36 cellular contexts compared by ENCODE assay signal in the genomic region with DNA sequence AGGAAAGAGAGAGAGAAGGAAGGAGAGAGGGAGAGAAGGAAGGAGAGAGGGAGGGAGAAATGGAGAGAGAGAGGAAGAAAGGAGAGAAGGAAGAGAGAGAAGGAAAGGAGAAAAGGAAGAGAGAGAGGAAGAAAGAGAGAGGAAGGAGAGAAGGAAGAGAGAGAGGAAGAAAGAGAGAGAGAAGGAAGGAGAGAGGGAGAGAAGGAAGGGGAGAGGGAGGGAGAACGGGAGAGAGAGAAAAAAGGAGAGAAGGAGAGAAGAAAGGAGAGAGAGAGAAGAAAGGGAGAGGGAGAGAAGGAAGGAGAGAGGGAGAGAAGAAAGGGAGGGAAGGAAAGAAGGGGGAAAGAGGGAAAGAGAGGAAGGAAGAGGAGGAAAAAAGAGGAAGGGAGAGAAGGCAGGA.
"Had no signal": no experiment of that assay in that cellular context is flagged by ENCODE, and none has a peak within 500 bp of the region (broad histone marks: within the 10 kb centered on the region; RNA-seq: fewer than 3 reads in every experiment).

No MANE protein-coding gene starts in this region.

- H3K9me3 ChIP-seq: adrenal gland, ascending aorta, body of pancreas had no signal

- H3K4me3 Mint-ChIP-seq: activated naive CD4-positive, alpha-beta T cell treated with anti-CD3 and anti-CD28 coated beads for 36 hours; activated naive CD4-positive, alpha-beta T cell treated with anti-CD3 and anti-CD28 coated beads, Interleukin-2, amount 10 ng/mL, durations not matched to agents 7 days and 5 days; activated naive CD4-positive, alpha-beta T cell treated with anti-CD3 and anti-CD28 coated beads, Interleukin-2, amount 50 U/mL, for 24 hours; activated naive CD8-positive, alpha-beta T cell; activated naive CD8-positive, alpha-beta T cell treated with anti-CD3 and anti-CD28 coated beads for 36 hours; activated naive CD8-positive, alpha-beta T cell treated with anti-CD3 and anti-CD28 coated beads, Interleukin-2, amount 10 ng/mL, durations not matched to agents 7 days and 5 days; activated naive CD8-positive, alpha-beta T cell treated with anti-CD3 and anti-CD28 coated beads, Interleukin-2, amount 50 U/mL, for 24 hours; activated T-cell treated with anti-CD3 and anti-CD28 coated beads, Interleukin-2, amount 50 U/mL, for 4 hours; activated T-cell treated with anti-CD3 and anti-CD28 coated beads, Interleukin-2, amount 50 U/mL, for 72 hours; activated T-helper 1 cell treated with anti-CD3 and anti-CD28 coated beads, Interleukin-12 subunit alpha, Interleukin-12 subunit beta, Interleukin-2, Interleukin-4 antibody, amounts not matched to agents 30 ng/mL and 10 ng/mL and 1 ng/mL, durations not matched to agents 14 hours and 24 hours and 36 hours; activated T-helper 17 cell treated with anti-CD3 and anti-CD28 coated beads, Interleukin-2, amount 50 U/mL, for 72 hours; brain; central memory CD8-positive, alpha-beta T cell had no signal

- H3K27me3 ChIP-seq: adrenal gland, ascending aorta, brain microvascular endothelial cell, breast epithelium had no signal

- H3K36me3 ChIP-seq: adrenal gland, ascending aorta, brain microvascular endothelial cell, breast epithelium, cardiac muscle cell had no signal

- ATAC-seq: activated naive CD4-positive, alpha-beta T cell treated with anti-CD3 and anti-CD28 coated beads, Interleukin-2, amount 50 U/mL, for 72 hours; activated naive CD8-positive, alpha-beta T cell treated with anti-CD3 and anti-CD28 coated beads, Interleukin-2, amount 50 U/mL, for 24 hours; activated T-cell treated with anti-CD3 and anti-CD28 coated beads, Interleukin-2, amount 50 U/mL, for 4 hours; activated T-cell treated with anti-CD3 and anti-CD28 coated beads, Interleukin-2, amount 50 U/mL, for 72 hours; activated T-helper 17 cell treated with anti-CD3 and anti-CD28 coated beads, Interleukin-2, amount 50 U/mL, for 72 hours; body of pancreas had no signal

- H3K36me3 Mint-ChIP-seq: activated naive CD4-positive, alpha-beta T cell treated with anti-CD3 and anti-CD28 coated beads, Interleukin-2, amount 10 ng/mL, durations not matched to agents 7 days and 5 days; activated naive CD4-positive, alpha-beta T cell treated with anti-CD3 and anti-CD28 coated beads, Interleukin-2, amount 50 U/mL, for 24 hours; activated naive CD8-positive, alpha-beta T cell treated with anti-CD3 and anti-CD28 coated beads for 36 hours; activated naive CD8-positive, alpha-beta T cell treated with anti-CD3 and anti-CD28 coated beads, Interleukin-2, amount 10 ng/mL, durations not matched to agents 7 days and 5 days; brain had no signal

- H3K27ac ChIP-seq: adrenal gland, ascending aorta, body of pancreas, brain microvascular endothelial cell, breast epithelium, cardiac muscle cell had no signal

- H3K27me3 Mint-ChIP-seq: activated naive CD4-positive, alpha-beta T cell treated with anti-CD3 and anti-CD28 coated beads, Interleukin-2, amount 10 ng/mL, durations not matched to agents 7 days and 5 days; activated naive CD4-positive, alpha-beta T cell treated with anti-CD3 and anti-CD28 coated beads, Interleukin-2, amount 50 U/mL, for 24 hours; activated naive CD8-positive, alpha-beta T cell treated with anti-CD3 and anti-CD28 coated beads for 36 hours; activated naive CD8-positive, alpha-beta T cell treated with anti-CD3 and anti-CD28 coated beads, Interleukin-2, amount 10 ng/mL, durations not matched to agents 7 days and 5 days; activated T-helper 17 cell treated with anti-CD3 and anti-CD28 coated beads, Interleukin-2, amount 50 U/mL, for 72 hours had no signal

- H3K4me1 ChIP-seq: adrenal gland, ascending aorta, body of pancreas, breast epithelium had no signal

- H3K27ac Mint-ChIP-seq: activated naive CD4-positive, alpha-beta T cell treated with anti-CD3 and anti-CD28 coated beads for 36 hours; activated naive CD4-positive, alpha-beta T cell treated with anti-CD3 and anti-CD28 coated beads, Interleukin-2, amount 10 ng/mL, durations not matched to agents 7 days and 5 days; activated naive CD4-positive, alpha-beta T cell treated with anti-CD3 and anti-CD28 coated beads, Interleukin-2, amount 50 U/mL, for 24 hours; activated naive CD4-positive, alpha-beta T cell treated with anti-CD3 and anti-CD28 coated beads, Interleukin-2, amount 50 U/mL, for 72 hours; activated naive CD8-positive, alpha-beta T cell; activated naive CD8-positive, alpha-beta T cell treated with anti-CD3 and anti-CD28 coated beads for 36 hours; activated naive CD8-positive, alpha-beta T cell treated with anti-CD3 and anti-CD28 coated beads, Interleukin-2, amount 10 ng/mL, durations not matched to agents 7 days and 5 days; activated naive CD8-positive, alpha-beta T cell treated with anti-CD3 and anti-CD28 coated beads, Interleukin-2, amount 50 U/mL, for 24 hours; activated T-cell treated with anti-CD3 and anti-CD28 coated beads, Interleukin-2, amount 50 U/mL, for 72 hours; activated T-helper 1 cell treated with anti-CD3 and anti-CD28 coated beads, Interleukin-12 subunit alpha, Interleukin-12 subunit beta, Interleukin-2, Interleukin-4 antibody, amounts not matched to agents 30 ng/mL and 10 ng/mL and 1 ng/mL, durations not matched to agents 14 hours and 24 hours and 36 hours; activated T-helper 17 cell treated with anti-CD3 and anti-CD28 coated beads, Interleukin-2, amount 50 U/mL, for 72 hours; activated T-helper 2 cell treated with anti-CD3 and anti-CD28 coated beads, Interferon-gamma antibody, Interleukin-2, Interleukin-4, amounts not matched to agents 10 μg/mL and 5 μg/mL and 100 μg/mL, durations not matched to agents 14 hours and 24 hours and 36 hours; brain had no signal

- DNase-seq: activated effector memory CD4-positive, alpha-beta T cell treated with anti-CD3 and anti-CD28 coated beads, Interleukin-2, amount 50 U/mL, for 16 hours; activated effector memory CD4-positive, alpha-beta T cell treated with Interleukin-2 at 50 U/mL for 16 hours; activated gamma-delta T cell; activated gamma-delta T cell treated with Interleukin-2 at 50 U/mL for 16 hours; activated naive CD4-positive, alpha-beta T cell; activated naive CD4-positive, alpha-beta T cell treated with anti-CD3 and anti-CD28 coated beads for 36 hours; activated naive CD4-positive, alpha-beta T cell treated with anti-CD3 and anti-CD28 coated beads, Interleukin-2, amount 10 ng/mL, durations not matched to agents 7 days and 5 days; activated naive CD4-positive, alpha-beta T cell treated with anti-CD3 and anti-CD28 coated beads, Interleukin-2, amount 50 U/mL, for 16 hours; activated naive CD4-positive, alpha-beta T cell treated with Interleukin-2 at 50 U/mL for 16 hours; activated naive CD8-positive, alpha-beta T cell treated with anti-CD3 and anti-CD28 coated beads for 36 hours; activated naive CD8-positive, alpha-beta T cell treated with anti-CD3 and anti-CD28 coated beads, Interleukin-2, amount 10 ng/mL, durations not matched to agents 7 days and 5 days; activated naive CD8-positive, alpha-beta T cell treated with anti-CD3 and anti-CD28 coated beads, Interleukin-2, amount 50 U/mL, for 24 hours; activated T-cell treated with anti-CD3 and anti-CD28 coated beads, Interleukin-2, amount 50 U/mL, for 4 hours; activated T-cell treated with anti-CD3 and anti-CD28 coated beads, Interleukin-2, amount 50 U/mL, for 48 hours; activated T-cell treated with anti-CD3 and anti-CD28 coated beads, Interleukin-2, amount 50 U/mL, for 72 hours; adrenal gland; amniotic stem cell; amygdala; anterior cingulate cortex; aorta; body of pancreas; brain microvascular endothelial cell; caudate nucleus; central memory CD4-positive, alpha-beta T cell; cerebellar nuclear complex had no signal

- H3K4me1 Mint-ChIP-seq: activated naive CD4-positive, alpha-beta T cell treated with anti-CD3 and anti-CD28 coated beads, Interleukin-2, amount 10 ng/mL, durations not matched to agents 7 days and 5 days; activated naive CD4-positive, alpha-beta T cell treated with anti-CD3 and anti-CD28 coated beads, Interleukin-2, amount 50 U/mL, for 24 hours; activated naive CD8-positive, alpha-beta T cell treated with anti-CD3 and anti-CD28 coated beads for 36 hours; activated naive CD8-positive, alpha-beta T cell treated with anti-CD3 and anti-CD28 coated beads, Interleukin-2, amount 10 ng/mL, durations not matched to agents 7 days and 5 days; activated naive CD8-positive, alpha-beta T cell treated with anti-CD3 and anti-CD28 coated beads, Interleukin-2, amount 50 U/mL, for 24 hours; activated T-helper 17 cell treated with anti-CD3 and anti-CD28 coated beads, Interleukin-2, amount 50 U/mL, for 72 hours; brain; central memory CD8-positive, alpha-beta T cell had no signal

- H3K4me3 ChIP-seq: adrenal gland, ascending aorta, body of pancreas, breast epithelium, cardiac muscle cell had no signal
